Comparison of ENCODE assay signal across 1 cellular context in the genomic region with DNA sequence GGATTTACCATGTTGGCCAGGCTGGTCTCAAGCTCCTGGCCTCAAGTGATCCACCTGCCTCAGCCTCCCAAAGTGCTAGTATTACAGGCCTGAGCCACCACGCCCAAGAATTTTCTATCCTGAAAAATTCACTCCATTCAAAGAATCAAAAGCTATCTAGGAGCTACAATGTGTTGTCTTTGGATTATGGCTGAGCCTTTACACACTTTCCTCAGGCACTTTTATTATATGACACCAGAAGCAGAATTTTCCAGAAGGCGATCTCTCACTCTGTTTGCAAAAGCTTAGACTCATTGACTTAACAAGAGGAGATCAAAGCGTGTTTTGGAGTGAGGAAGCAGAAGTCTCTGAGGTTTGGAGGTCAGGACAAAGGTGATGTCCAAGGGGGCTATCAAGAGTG.
TF ChIP-seq lines count a peak whose summit lies in the region.

No MANE protein-coding gene starts in this region.

TF ChIP-seq in endothelial cell of umbilical vein, 7 proteins besides CTCF, POLR2A, EP300 and RAD21:
- TF ChIP-seq, protein P1, sequence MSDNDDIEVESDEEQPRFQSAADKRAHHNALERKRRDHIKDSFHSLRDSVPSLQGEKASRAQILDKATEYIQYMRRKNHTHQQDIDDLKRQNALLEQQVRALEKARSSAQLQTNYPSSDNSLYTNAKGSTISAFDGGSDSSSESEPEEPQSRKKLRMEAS (IDR thresholded peaks at IDR 0.05; ENCODE audit: insufficient read depth, insufficient read length): no peak
- TF ChIP-seq GATA2 (IDR thresholded peaks at IDR 0.05; ENCODE audit: insufficient read depth, insufficient read length, low read depth, low read length) (no peak), FOS (IDR thresholded peaks at IDR 0.05; ENCODE audit: borderline replicate concordance, insufficient read depth, low read length) (no peak), EZH2 (IDR thresholded peaks at IDR 0.05; ENCODE audit: borderline replicate concordance, low read depth, low read length, severe bottlenecking) (no peak), POLR2AphosphoS5 (IDR thresholded peaks at IDR 0.05; ENCODE audit: insufficient read depth, low read depth, low read length) (no peak), JUN (IDR thresholded peaks at IDR 0.05; ENCODE audit: borderline replicate concordance, insufficient read depth, insufficient read length, low read depth) (no peak), MYC (IDR thresholded peaks at IDR 0.05; ENCODE audit: low read depth, low read length) (no peak)
